Comparison of ENCODE assay signal across 1 cellular context in genomic region chrX:48508400-48509244, GRCh38.
TF ChIP-seq lines count a peak whose summit lies in the region.

PORCN (plus strand) TSS chrX:48508992; CDS start chrX:48509821, 829 bp downstream.

TF ChIP-seq in SK-N-SH treated with all-trans-retinoic acid at 6 μM for 48 hours, 23 proteins besides CTCF, POLR2A, EP300 and RAD21 (continued from another document):
- no peak for TF ChIP-seq PATZ1 (CRISPR knock-in tag; IDR thresholded peaks at IDR 0.05; ENCODE audit: borderline replicate concordance)
- TF ChIP-seq ZC3H10 (CRISPR knock-in tag; IDR thresholded peaks at IDR 0.05) = no peak
- TF ChIP-seq RARB (CRISPR knock-in tag; IDR thresholded peaks at IDR 0.05) = no peak
- TF ChIP-seq ZNF565 (CRISPR knock-in tag; conservative IDR thresholded peaks at IDR 0.05; ENCODE audit: low read depth) = no peak
- TF ChIP-seq TSHZ2 (CRISPR knock-in tag; IDR thresholded peaks at IDR 0.05) = no peak
- TF ChIP-seq GLIS3 (CRISPR knock-in tag; IDR thresholded peaks at IDR 0.05) = no peak
- TF ChIP-seq ZFP3 (CRISPR knock-in tag; IDR thresholded peaks at IDR 0.05) = no peak
- no peak for TF ChIP-seq TOX (CRISPR knock-in tag; IDR thresholded peaks at IDR 0.05; ENCODE audit: borderline replicate concordance)
